ENCODE assay signal across 9 cellular contexts in the genomic region with DNA sequence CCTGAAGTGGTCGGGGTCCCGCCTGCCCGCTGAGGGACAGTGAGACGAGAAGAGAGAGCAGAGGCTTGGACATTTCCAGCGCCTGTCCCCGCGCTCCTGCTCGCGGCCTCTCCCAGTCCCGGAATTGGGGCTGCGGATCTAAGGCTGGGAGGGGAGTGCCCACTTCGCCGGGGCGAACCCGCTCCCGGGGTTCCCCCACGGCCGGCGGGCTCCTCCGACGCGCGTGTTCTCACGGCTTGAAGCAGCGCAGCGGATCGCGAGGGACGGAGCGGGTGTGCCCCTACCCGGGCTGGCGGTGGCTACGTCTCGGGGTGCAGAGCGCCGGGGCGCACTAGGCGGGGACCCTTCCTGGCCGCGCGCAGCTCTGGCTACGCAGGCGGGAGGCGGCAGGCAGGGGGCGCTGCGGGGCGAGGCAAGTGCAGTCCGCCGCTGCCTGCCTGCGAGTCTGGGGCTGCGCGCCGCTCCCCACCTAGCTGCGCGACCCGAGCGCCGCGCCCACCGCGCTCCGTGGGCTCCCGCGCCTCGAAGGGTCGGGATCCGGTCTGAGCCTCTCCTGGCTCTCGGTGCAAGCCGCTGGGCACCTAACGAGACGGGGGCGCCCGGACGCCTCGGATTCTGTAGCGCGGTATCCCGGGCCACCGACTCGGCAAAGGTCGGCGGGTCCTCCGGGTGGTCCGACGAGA. TPM values are rescaled to one million over a fixed set of nuclear protein-coding genes. Genes with fewer than 3 reads are reported as not detected.
DNase-seq lines count a peak whose midpoint lies in the region; FAIRE-seq and TF ChIP-seq lines count a peak whose summit lies in the region.
"Had no signal": no experiment of that assay in that cellular context is flagged by ENCODE, and none has a peak within 500 bp of the region (broad histone marks: within the 10 kb centered on the region; RNA-seq: fewer than 3 reads in every experiment).

No MANE protein-coding gene starts in this region.

- WGBS in small intestine, 3 donors = 1 to 2% (median 1%) methylated on average over 59 to 85 of the region's 85 CpGs

- H3K36me3 ChIP-seq in small intestine (ENCODE audit: control insufficient read depth in 2 of 2, insufficient read depth in 2 of 2, low read length in 2 of 2) = no peaks in the 10 kb centered on the region

- BruUV-seq in MCF 10A (replicated peaks; lab: Mats Ljungman, UMichigan) = no TSS peak

- peak; percentile 97 for TF ChIP-seq CTCF in LNCaP clone FGC (IDR thresholded peaks at IDR 0.05; ENCODE audit: control insufficient read depth, extremely low read depth, insufficient read depth)
- peak; percentile 67 for TF ChIP-seq CTCF in WI38 (IDR thresholded peaks at IDR 0.05; ENCODE audit: low read depth, low read length)
- peak; percentile 86 for TF ChIP-seq CTCF in MCF 10A (IDR thresholded peaks at IDR 0.05; ENCODE audit: unreplicated experiment)

- no peak overlapping the region for H3K27ac ChIP-seq in small intestine (ENCODE audit: low read depth in 1 of 2, low read length in 1 of 2)

- CTCF ChIA-PET in MCF 10A (lab: Yijun Ruan, JAX) = interaction anchor here (0.6 to 5.5 kb wide), 10 partner anchors 10 to 288 kb away, joined by 3 to 58 read pairs (median 5); partner anchors contain the start of gene PHB1

- H3K4me3 ChIP-seq in LNCaP clone FGC (ENCODE audit: low read depth, low read length) = no peak overlapping the region; the same call in 1 of the 2 replicates
- no peak overlapping the region for H3K4me3 ChIP-seq in WI38 (ENCODE audit: low read depth, low read length)
- H3K4me3 ChIP-seq in small intestine (ENCODE audit: low read depth in 1 of 2, low read length in 2 of 2) = peak overlapping the region in 1 of 2 donors; percentile 29

- H3K9me3 Mint-ChIP-seq in MCF 10A (ENCODE audit: unreplicated experiment) = no peaks in the 10 kb centered on the region

- H3K4me1 ChIP-seq in small intestine (ENCODE audit: control insufficient read depth in 2 of 2, insufficient read depth in 1 of 2, low read depth in 1 of 2, low read length in 1 of 2) = no peaks in the 10 kb centered on the region

- intact Hi-C loops in MCF 10A (cut with micrococcal nuclease) = loop anchor here (1.0 to 2.0 kb wide), 3 partner anchors 52 to 62 kb away; no protein-coding TSS in a partner anchor

- H3K36me3 Mint-ChIP-seq in MCF 10A (ENCODE audit: insufficient read depth, unreplicated experiment) = no peaks in the 10 kb centered on the region

- H3K4me1 Mint-ChIP-seq in MCF 10A (ENCODE audit: insufficient read depth, unreplicated experiment) = peaks cover 14% of the 10 kb centered on the region

- peak; percentile 89 for DNase-seq in GM03348 (ENCODE audit: low spot score)
- DNase-seq in LNCaP clone FGC (ENCODE audit: low read depth) = no peak
- DNase-seq in MCF 10A (ENCODE audit: unreplicated experiment) = peak; percentile 53
- peak; percentile 88 for DNase-seq in iPS-NIHi11 (ENCODE audit: low spot score)
- peak; percentile 42 for DNase-seq in small intestine
- DNase-seq in MV-4-11 (lab: John Stamatoyannopoulos, UW) = no peak
- no peak for DNase-seq in NCI-H128 (lab: John Stamatoyannopoulos, UW; ENCODE audit: unreplicated experiment)

- H3K9me3 ChIP-seq in small intestine (ENCODE audit: control insufficient read depth, low read depth) = no peaks in the 10 kb centered on the region

- peaks cover 11 to 26% of the 10 kb centered on the region in 2 donors for H3K27me3 ChIP-seq in small intestine (ENCODE audit: control insufficient read depth in 2 of 2, insufficient read depth in 2 of 2, low read length in 2 of 2)

- H3K4me3 Mint-ChIP-seq in MCF 10A (ENCODE audit: unreplicated experiment) = peak overlapping the region; percentile 58

- H3K27ac Mint-ChIP-seq in MCF 10A (ENCODE audit: low read depth, unreplicated experiment) = no peak overlapping the region

- no peak for FAIRE-seq in small intestine (lab: Jason Lieb, UNC)

- POLR2A ChIA-PET in MCF 10A (lab: Yijun Ruan, JAX) = interaction anchor here (0.5 to 2.0 kb wide), 6 partner anchors 12 to 556 kb away, joined by 3 to 8 read pairs (median 4); no protein-coding TSS in a partner anchor

- H3K27me3 Mint-ChIP-seq in MCF 10A (ENCODE audit: insufficient read depth, unreplicated experiment) = peaks cover 66% of the 10 kb centered on the region

RNA-seq across cellular contexts. Expression of gene NGFR, which starts 1.2 kb away (rescaled TPM):
- 0.22 and 0.26 TPM in 2 replicates for total RNA-seq in MCF 10A (2022)
- polyA plus RNA-seq in small intestine = 10 to 100 TPM in 1 of 3 donors, under 1 TPM in 1, not detected in 1; 0.54 to 22.8 TPM
- total RNA-seq: dermis microvascular lymphatic vessel endothelial cell had no signal

Comparison
In these comparisons a context has a peak if more than half of its experiments do, and no peak if none do; other contexts are left out.
1. DNase-seq: peak in GM03348 (single experiment), MCF 10A (single experiment), iPS-NIHi11 (single experiment) and small intestine (single experiment); none in LNCaP clone FGC (single experiment), MV-4-11 (single experiment) and NCI-H128 (single experiment).
2. Peak in every context shown above with its lines, with median percentiles within 50 percentile points of each other: CTCF ChIP-seq.